ENCODE assay signal across 1 cellular context in the genomic region with DNA sequence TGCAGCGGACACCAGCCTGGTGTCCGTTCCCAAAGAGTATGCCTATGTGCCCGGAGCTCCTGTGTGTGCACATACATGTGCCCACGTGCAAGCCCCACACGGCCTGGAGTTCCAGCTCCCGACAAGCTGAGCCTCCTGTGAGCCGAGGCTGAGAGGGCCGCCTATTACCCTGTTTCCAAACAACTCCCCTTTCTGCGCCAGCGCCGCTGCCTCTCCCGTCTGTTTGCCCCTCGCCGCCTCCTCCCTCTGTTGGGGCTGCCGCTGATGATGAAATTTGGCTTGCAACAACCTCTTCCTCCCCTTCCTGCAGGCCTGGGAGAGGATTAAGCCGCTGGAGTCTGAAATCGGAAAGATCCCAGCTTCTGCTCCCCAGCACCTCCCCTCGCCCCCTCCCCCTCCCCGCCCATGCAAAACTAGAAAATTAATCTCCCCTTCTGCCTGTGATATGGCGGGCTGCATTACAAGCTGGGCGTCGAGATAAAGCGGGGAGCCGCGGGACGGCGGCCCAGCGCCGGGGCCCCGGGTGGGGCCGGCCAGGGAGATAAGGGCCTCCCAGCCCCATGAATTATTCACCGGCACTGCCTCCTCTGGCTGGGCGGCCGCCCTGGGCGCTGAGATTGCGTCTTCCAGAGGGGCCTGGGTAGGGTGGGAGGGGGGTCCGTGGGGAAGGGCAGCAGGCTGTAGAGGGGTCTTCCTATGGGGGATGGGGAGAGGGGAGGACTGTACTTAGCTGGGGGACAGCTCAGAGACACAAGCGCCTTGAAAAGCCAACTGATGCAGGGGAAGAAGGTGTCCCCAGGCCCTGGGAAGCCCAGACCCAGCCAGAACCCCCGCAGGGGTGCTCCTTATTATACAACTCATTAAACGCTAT.
TF ChIP-seq lines count a peak whose summit lies in the region.

No MANE protein-coding gene starts in this region.

TF ChIP-seq in K562, 482 proteins besides CTCF, POLR2A, EP300 and RAD21 (continued from another document and continues in another):
- TF ChIP-seq, protein P1, sequence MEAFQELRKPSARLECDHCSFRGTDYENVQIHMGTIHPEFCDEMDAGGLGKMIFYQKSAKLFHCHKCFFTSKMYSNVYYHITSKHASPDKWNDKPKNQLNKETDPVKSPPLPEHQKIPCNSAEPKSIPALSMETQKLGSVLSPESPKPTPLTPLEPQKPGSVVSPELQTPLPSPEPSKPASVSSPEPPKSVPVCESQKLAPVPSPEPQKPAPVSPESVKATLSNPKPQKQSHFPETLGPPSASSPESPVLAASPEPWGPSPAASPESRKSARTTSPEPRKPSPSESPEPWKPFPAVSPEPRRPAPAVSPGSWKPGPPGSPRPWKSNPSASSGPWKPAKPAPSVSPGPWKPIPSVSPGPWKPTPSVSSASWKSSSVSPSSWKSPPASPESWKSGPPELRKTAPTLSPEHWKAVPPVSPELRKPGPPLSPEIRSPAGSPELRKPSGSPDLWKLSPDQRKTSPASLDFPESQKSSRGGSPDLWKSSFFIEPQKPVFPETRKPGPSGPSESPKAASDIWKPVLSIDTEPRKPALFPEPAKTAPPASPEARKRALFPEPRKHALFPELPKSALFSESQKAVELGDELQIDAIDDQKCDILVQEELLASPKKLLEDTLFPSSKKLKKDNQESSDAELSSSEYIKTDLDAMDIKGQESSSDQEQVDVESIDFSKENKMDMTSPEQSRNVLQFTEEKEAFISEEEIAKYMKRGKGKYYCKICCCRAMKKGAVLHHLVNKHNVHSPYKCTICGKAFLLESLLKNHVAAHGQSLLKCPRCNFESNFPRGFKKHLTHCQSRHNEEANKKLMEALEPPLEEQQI (IDR thresholded peaks at IDR 0.05), result no peak
- TF ChIP-seq PURB (CRISPR knock-in tag; IDR thresholded peaks at IDR 0.05; ENCODE audit: low read depth) (no peak), GTF2A2 (tag; IDR thresholded peaks at IDR 0.05) (no peak), KDM1A (IDR thresholded peaks at IDR 0.05) (peak; percentile 98 to 99), ZNF57 (CRISPR knock-in tag; IDR thresholded peaks at IDR 0.05) (no peak), ZBTB5 (IDR thresholded peaks at IDR 0.05) (no peak), CCAR2 (IDR thresholded peaks at IDR 0.05; ENCODE audit: low read depth, low read length) (no peak), MTF1 (CRISPR knock-in tag; IDR thresholded peaks at IDR 0.05; ENCODE audit: borderline replicate concordance) (no peak), PML (IDR thresholded peaks at IDR 0.05; ENCODE audit: low read length) (peak; percentile 97), POLR3A (IDR thresholded peaks at IDR 0.05; ENCODE audit: borderline replicate concordance, extremely low read depth, insufficient read depth, insufficient read length) (no peak), ZBTB11 (CRISPR knock-in tag; IDR thresholded peaks at IDR 0.05) (peak in 1 of 3 experiments; percentile 90; a peak in 2 of 6 replicates), CREM (IDR thresholded peaks at IDR 0.05; ENCODE audit: low read depth) (peak; percentile 76; the same call in 1 of the 2 replicates), BRD4 (IDR thresholded peaks at IDR 0.05) (no peak), SRSF1 (IDR thresholded peaks at IDR 0.05; ENCODE audit: low read depth, low read length) (no peak), ARID2 (IDR thresholded peaks at IDR 0.05) (no peak), TBP (optimal IDR thresholded peaks at IDR 0.05; ENCODE audit: low read depth, low read length) (peak; percentile 34), TCFL5 (CRISPR knock-in tag; conservative IDR thresholded peaks at IDR 0.05) (peak; percentile 75; the same call in 1 of the 2 replicates), GABPB1 (CRISPR knock-in tag; IDR thresholded peaks at IDR 0.05) (peak; percentile 67), ZBTB7A (IDR thresholded peaks at IDR 0.05; ENCODE audit: borderline replicate concordance, control insufficient read depth, low read depth, low read length) (peak; percentile 87), SRF (CRISPR knock-in tag; IDR thresholded peaks at IDR 0.05) (peak in 1 of 2 experiments; percentile 69; a peak in 1 of 4 replicates), RNF2 (IDR thresholded peaks at IDR 0.05) (peak; percentile 91), CEBPZ (IDR thresholded peaks at IDR 0.05; ENCODE audit: borderline replicate concordance, low read depth, low read length) (no peak), SMAD1 (IDR thresholded peaks at IDR 0.05; ENCODE audit: low read depth, low read length, partially characterized antibody) (peak; percentile 94)
- TF ChIP-seq, protein P2, sequence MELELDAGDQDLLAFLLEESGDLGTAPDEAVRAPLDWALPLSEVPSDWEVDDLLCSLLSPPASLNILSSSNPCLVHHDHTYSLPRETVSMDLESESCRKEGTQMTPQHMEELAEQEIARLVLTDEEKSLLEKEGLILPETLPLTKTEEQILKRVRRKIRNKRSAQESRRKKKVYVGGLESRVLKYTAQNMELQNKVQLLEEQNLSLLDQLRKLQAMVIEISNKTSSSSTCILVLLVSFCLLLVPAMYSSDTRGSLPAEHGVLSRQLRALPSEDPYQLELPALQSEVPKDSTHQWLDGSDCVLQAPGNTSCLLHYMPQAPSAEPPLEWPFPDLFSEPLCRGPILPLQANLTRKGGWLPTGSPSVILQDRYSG (tag; conservative IDR thresholded peaks at IDR 0.05; ENCODE audit: low read depth), result no peak
- TF ChIP-seq, protein P3, sequence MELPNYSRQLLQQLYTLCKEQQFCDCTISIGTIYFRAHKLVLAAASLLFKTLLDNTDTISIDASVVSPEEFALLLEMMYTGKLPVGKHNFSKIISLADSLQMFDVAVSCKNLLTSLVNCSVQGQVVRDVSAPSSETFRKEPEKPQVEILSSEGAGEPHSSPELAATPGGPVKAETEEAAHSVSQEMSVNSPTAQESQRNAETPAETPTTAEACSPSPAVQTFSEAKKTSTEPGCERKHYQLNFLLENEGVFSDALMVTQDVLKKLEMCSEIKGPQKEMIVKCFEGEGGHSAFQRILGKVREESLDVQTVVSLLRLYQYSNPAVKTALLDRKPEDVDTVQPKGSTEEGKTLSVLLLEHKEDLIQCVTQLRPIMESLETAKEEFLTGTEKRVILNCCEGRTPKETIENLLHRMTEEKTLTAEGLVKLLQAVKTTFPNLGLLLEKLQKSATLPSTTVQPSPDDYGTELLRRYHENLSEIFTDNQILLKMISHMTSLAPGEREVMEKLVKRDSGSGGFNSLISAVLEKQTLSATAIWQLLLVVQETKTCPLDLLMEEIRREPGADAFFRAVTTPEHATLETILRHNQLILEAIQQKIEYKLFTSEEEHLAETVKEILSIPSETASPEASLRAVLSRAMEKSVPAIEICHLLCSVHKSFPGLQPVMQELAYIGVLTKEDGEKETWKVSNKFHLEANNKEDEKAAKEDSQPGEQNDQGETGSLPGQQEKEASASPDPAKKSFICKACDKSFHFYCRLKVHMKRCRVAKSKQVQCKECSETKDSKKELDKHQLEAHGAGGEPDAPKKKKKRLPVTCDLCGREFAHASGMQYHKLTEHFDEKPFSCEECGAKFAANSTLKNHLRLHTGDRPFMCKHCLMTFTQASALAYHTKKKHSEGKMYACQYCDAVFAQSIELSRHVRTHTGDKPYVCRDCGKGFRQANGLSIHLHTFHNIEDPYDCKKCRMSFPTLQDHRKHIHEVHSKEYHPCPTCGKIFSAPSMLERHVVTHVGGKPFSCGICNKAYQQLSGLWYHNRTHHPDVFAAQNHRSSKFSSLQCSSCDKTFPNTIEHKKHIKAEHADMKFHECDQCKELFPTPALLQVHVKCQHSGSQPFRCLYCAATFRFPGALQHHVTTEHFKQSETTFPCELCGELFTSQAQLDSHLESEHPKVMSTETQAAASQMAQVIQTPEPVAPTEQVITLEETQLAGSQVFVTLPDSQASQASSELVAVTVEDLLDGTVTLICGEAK (IDR thresholded peaks at IDR 0.05), result peak; percentile 57
- TF ChIP-seq, protein P3 (CRISPR knock-in tag; IDR thresholded peaks at IDR 0.05), result no peak
- TF ChIP-seq, protein P4, sequence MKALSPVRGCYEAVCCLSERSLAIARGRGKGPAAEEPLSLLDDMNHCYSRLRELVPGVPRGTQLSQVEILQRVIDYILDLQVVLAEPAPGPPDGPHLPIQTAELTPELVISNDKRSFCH (CRISPR knock-in tag; IDR thresholded peaks at IDR 0.05), result no peak
- TF ChIP-seq, protein P4 (tag; IDR thresholded peaks at IDR 0.05), result no peak
